In the genomic region with DNA sequence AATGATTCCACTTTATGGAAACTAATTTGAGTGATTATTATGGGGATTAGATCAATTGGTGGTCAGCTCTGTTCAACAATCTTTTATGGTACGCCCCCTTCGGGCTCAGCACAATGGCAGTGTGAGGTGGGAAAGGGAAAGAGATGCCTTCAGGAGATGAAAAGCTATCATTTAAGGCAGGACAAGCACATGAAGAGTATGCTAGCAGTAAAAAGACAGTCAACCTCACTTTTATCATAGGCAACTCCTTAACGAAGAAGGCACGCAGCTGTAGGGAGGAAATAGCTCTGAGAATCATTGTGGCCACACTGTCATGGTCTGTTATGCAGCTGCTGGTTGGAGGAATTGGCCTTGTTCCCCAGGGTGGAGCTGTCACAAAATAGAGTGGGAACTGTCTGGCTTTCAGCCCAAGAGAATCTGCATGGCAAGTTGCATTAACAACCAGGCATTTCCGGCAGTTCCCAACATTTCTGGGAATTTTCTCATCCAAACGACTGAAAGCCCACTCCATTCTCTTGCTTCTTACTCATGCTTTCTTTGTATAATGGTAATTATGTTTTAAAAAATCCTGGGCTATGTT, we compare ENCODE assay signal across 8 cellular contexts. TPM values are rescaled to one million over a fixed set of nuclear protein-coding genes. Genes with fewer than 3 reads are reported as not detected.
DNase-seq lines count a peak whose midpoint lies in the region; ATAC-seq and TF ChIP-seq lines count a peak whose summit lies in the region.

No MANE protein-coding gene starts in this region.

- H3K4me3 ChIP-seq in AG10803 (ENCODE audit: low read length): peak overlapping the region; percentile 10
- no peak overlapping the region for H3K4me3 ChIP-seq in mesendoderm (ENCODE audit: low read length)
- no peak overlapping the region for H3K4me3 ChIP-seq in naive thymus-derived CD4-positive, alpha-beta T cell (ENCODE audit: low read length)

- no peaks in the 10 kb centered on the region for H3K79me1 ChIP-seq in mesendoderm (ENCODE audit: low read length)

- H3K27me3 Mint-ChIP-seq in activated naive CD8-positive, alpha-beta T cell treated with anti-CD3 and anti-CD28 coated beads, Interleukin-2, amount 50 U/mL, for 24 hours: peaks cover 23% of the 10 kb centered on the region
- peaks cover 0 to 50% (median 6%) of the 10 kb centered on the region in 5 donors for H3K27me3 Mint-ChIP-seq in naive thymus-derived CD4-positive, alpha-beta T cell
- H3K27me3 Mint-ChIP-seq in activated T-helper 1 cell treated with anti-CD3 and anti-CD28 coated beads, Interleukin-12 subunit alpha, Interleukin-12 subunit beta, Interleukin-2, Interleukin-4 antibody, amounts not matched to agents 30 ng/mL and 10 ng/mL and 1 ng/mL, durations not matched to agents 14 hours and 24 hours and 36 hours (ENCODE audit: insufficient read depth): peaks cover 21% of the 10 kb centered on the region

- H3K56ac ChIP-seq in mesendoderm (ENCODE audit: low read length): peak overlapping the region; percentile 30

- peak overlapping the region; percentile 10 for H2BK5ac ChIP-seq in mesendoderm (ENCODE audit: low read length)

- peaks cover 9% of the 10 kb centered on the region for H3K4me1 Mint-ChIP-seq in activated naive CD8-positive, alpha-beta T cell treated with anti-CD3 and anti-CD28 coated beads, Interleukin-2, amount 50 U/mL, for 24 hours
- peaks cover 8 to 22% (median 15%) of the 10 kb centered on the region in 7 donors for H3K4me1 Mint-ChIP-seq in naive thymus-derived CD4-positive, alpha-beta T cell
- peaks cover 11% of the 10 kb centered on the region for H3K4me1 Mint-ChIP-seq in activated T-helper 1 cell treated with anti-CD3 and anti-CD28 coated beads, Interleukin-12 subunit alpha, Interleukin-12 subunit beta, Interleukin-2, Interleukin-4 antibody, amounts not matched to agents 30 ng/mL and 10 ng/mL and 1 ng/mL, durations not matched to agents 14 hours and 24 hours and 36 hours (ENCODE audit: low read depth)

- no peak overlapping the region for H4K8ac ChIP-seq in mesendoderm (ENCODE audit: low read depth, low read length)

- H3K36me3 ChIP-seq in mesendoderm (ENCODE audit: control insufficient read depth, insufficient read depth, low read length): no peaks in the 10 kb centered on the region
- no peaks in the 10 kb centered on the region for H3K36me3 ChIP-seq in naive thymus-derived CD4-positive, alpha-beta T cell (ENCODE audit: control insufficient read depth in 2 of 3, insufficient read depth in 3 of 3, low read length in 3 of 3)

- peaks cover 9% of the 10 kb centered on the region for H3K4me1 ChIP-seq in mesendoderm (ENCODE audit: control insufficient read depth, low read depth, low read length)
- no peaks in the 10 kb centered on the region for H3K4me1 ChIP-seq in naive thymus-derived CD4-positive, alpha-beta T cell (ENCODE audit: control insufficient read depth in 2 of 2, insufficient read depth in 2 of 2, low read length in 2 of 2)

- POLR2A ChIA-PET in naive thymus-derived CD4-positive, alpha-beta T cell (lab: Charles Lee): no interaction called here

- no peak overlapping the region for H3K9ac ChIP-seq in mesendoderm (ENCODE audit: low read length)

- H3K27ac ChIP-seq in mesendoderm (ENCODE audit: low read depth, low read length): peak overlapping the region; percentile 72
- H3K27ac ChIP-seq in naive thymus-derived CD4-positive, alpha-beta T cell (ENCODE audit: low read depth, low read length): no peak overlapping the region

- no peak for TF ChIP-seq CTCF in AG10803 (conservative IDR thresholded peaks at IDR 0.05; ENCODE audit: low read length)

- WGBS in mesendoderm (ENCODE audit: extremely low coverage, insufficient coverage, low lambda C conversion rate): no CpG with 5 or more reads among the region's 6 CpGs

- peak; percentile 100 for DNase-seq in AG10803 (ENCODE audit: low read depth)
- DNase-seq in astrocyte of the hippocampus (ENCODE audit: low read depth, low spot score): peak; percentile 93
- DNase-seq in mesendoderm: peak; percentile 52
- no peak for DNase-seq in activated naive CD8-positive, alpha-beta T cell treated with anti-CD3 and anti-CD28 coated beads, Interleukin-2, amount 50 U/mL, for 24 hours
- no peak for DNase-seq in naive thymus-derived CD4-positive, alpha-beta T cell
- no peak for DNase-seq in activated T-helper 1 cell treated with anti-CD3 and anti-CD28 coated beads, Interleukin-12 subunit alpha, Interleukin-12 subunit beta, Interleukin-2, Interleukin-4 antibody, amounts not matched to agents 30 ng/mL and 10 ng/mL and 1 ng/mL, durations not matched to agents 14 hours and 24 hours and 36 hours (ENCODE audit: low spot score)

- no peak overlapping the region for H2BK120ac ChIP-seq in mesendoderm (ENCODE audit: low read depth, low read length)

- peaks cover 3% of the 10 kb centered on the region for H3K36me3 Mint-ChIP-seq in activated naive CD8-positive, alpha-beta T cell treated with anti-CD3 and anti-CD28 coated beads, Interleukin-2, amount 50 U/mL, for 24 hours (ENCODE audit: low read depth)
- peaks cover 3 to 19% (median 9%) of the 10 kb centered on the region in 5 donors for H3K36me3 Mint-ChIP-seq in naive thymus-derived CD4-positive, alpha-beta T cell
- H3K36me3 Mint-ChIP-seq in activated T-helper 1 cell treated with anti-CD3 and anti-CD28 coated beads, Interleukin-12 subunit alpha, Interleukin-12 subunit beta, Interleukin-2, Interleukin-4 antibody, amounts not matched to agents 30 ng/mL and 10 ng/mL and 1 ng/mL, durations not matched to agents 14 hours and 24 hours and 36 hours (ENCODE audit: low read depth): no peaks in the 10 kb centered on the region

- intact Hi-C loops in naive thymus-derived CD4-positive, alpha-beta T cell (cut with micrococcal nuclease): no loop called here
- intact Hi-C loops in activated T-helper 1 cell treated with anti-CD3 and anti-CD28 coated beads, Interleukin-12 subunit alpha, Interleukin-12 subunit beta, Interleukin-2, Interleukin-4 antibody, amounts not matched to agents 30 ng/mL and 10 ng/mL and 1 ng/mL, durations not matched to agents 14 hours and 24 hours and 36 hours (cut with micrococcal nuclease): no loop called here

- CTCF ChIA-PET in naive thymus-derived CD4-positive, alpha-beta T cell (lab: Charles Lee): no interaction called here

- no peak overlapping the region for H2BK15ac ChIP-seq in mesendoderm (replicated peaks; ENCODE audit: low read depth)

- H2AK5ac ChIP-seq in mesendoderm (ENCODE audit: low read length): no peak overlapping the region

- peak overlapping the region; percentile 18 for H3K4ac ChIP-seq in mesendoderm (ENCODE audit: low read depth, low read length)

- no peaks in the 10 kb centered on the region for H3K27me3 ChIP-seq in mesendoderm (ENCODE audit: insufficient read depth, low read length, poor library complexity)
- H3K27me3 ChIP-seq in naive thymus-derived CD4-positive, alpha-beta T cell (ENCODE audit: control insufficient read depth in 2 of 2, insufficient read depth in 2 of 2, low read length in 2 of 2): no peaks in the 10 kb centered on the region

- H3K9me3 ChIP-seq in naive thymus-derived CD4-positive, alpha-beta T cell (ENCODE audit: control insufficient read depth in 2 of 3, low read length in 3 of 3): peaks cover 0 to 8% (median 0%) of the 10 kb centered on the region in 3 experiments

- peak overlapping the region; percentile 75 for H3K18ac ChIP-seq in mesendoderm (ENCODE audit: low read length)

- H3K9me3 Mint-ChIP-seq in activated naive CD8-positive, alpha-beta T cell treated with anti-CD3 and anti-CD28 coated beads, Interleukin-2, amount 50 U/mL, for 24 hours: peaks cover 18% of the 10 kb centered on the region
- peaks cover 0 to 26% (median 15%) of the 10 kb centered on the region in 11 donors for H3K9me3 Mint-ChIP-seq in naive thymus-derived CD4-positive, alpha-beta T cell
- H3K9me3 Mint-ChIP-seq in activated T-helper 1 cell treated with anti-CD3 and anti-CD28 coated beads, Interleukin-12 subunit alpha, Interleukin-12 subunit beta, Interleukin-2, Interleukin-4 antibody, amounts not matched to agents 30 ng/mL and 10 ng/mL and 1 ng/mL, durations not matched to agents 14 hours and 24 hours and 36 hours: peaks cover 15% of the 10 kb centered on the region

- H3K27ac Mint-ChIP-seq in activated naive CD8-positive, alpha-beta T cell treated with anti-CD3 and anti-CD28 coated beads, Interleukin-2, amount 50 U/mL, for 24 hours: no peak overlapping the region
- H3K27ac Mint-ChIP-seq in naive thymus-derived CD4-positive, alpha-beta T cell: no peak overlapping the region
- H3K27ac Mint-ChIP-seq in activated T-helper 1 cell treated with anti-CD3 and anti-CD28 coated beads, Interleukin-12 subunit alpha, Interleukin-12 subunit beta, Interleukin-2, Interleukin-4 antibody, amounts not matched to agents 30 ng/mL and 10 ng/mL and 1 ng/mL, durations not matched to agents 14 hours and 24 hours and 36 hours: no peak overlapping the region

- no peaks in the 10 kb centered on the region for H3K79me2 ChIP-seq in mesendoderm (ENCODE audit: control insufficient read depth, insufficient read depth, low read length)

- no peak overlapping the region for H4K5ac ChIP-seq in mesendoderm (ENCODE audit: low read length)

- no peak overlapping the region for H3K23ac ChIP-seq in mesendoderm (ENCODE audit: low read length)

- H3K4me3 Mint-ChIP-seq in activated naive CD8-positive, alpha-beta T cell treated with anti-CD3 and anti-CD28 coated beads, Interleukin-2, amount 50 U/mL, for 24 hours: no peak overlapping the region
- no peak overlapping the region for H3K4me3 Mint-ChIP-seq in naive thymus-derived CD4-positive, alpha-beta T cell
- H3K4me3 Mint-ChIP-seq in activated T-helper 1 cell treated with anti-CD3 and anti-CD28 coated beads, Interleukin-12 subunit alpha, Interleukin-12 subunit beta, Interleukin-2, Interleukin-4 antibody, amounts not matched to agents 30 ng/mL and 10 ng/mL and 1 ng/mL, durations not matched to agents 14 hours and 24 hours and 36 hours: no peak overlapping the region

- ATAC-seq in HG02870 (IDR thresholded peaks at IDR 0.05; ENCODE audit: unreplicated experiment) (peak; percentile 73), HG03457 (IDR thresholded peaks at IDR 0.05; ENCODE audit: unreplicated experiment) (no peak)
- ATAC-seq in activated naive CD8-positive, alpha-beta T cell treated with anti-CD3 and anti-CD28 coated beads, Interleukin-2, amount 50 U/mL, for 24 hours: no peak
- no peak for ATAC-seq in naive thymus-derived CD4-positive, alpha-beta T cell

- H3K4me2 ChIP-seq in mesendoderm (ENCODE audit: low read length): no peak overlapping the region

RNA-seq across cellular contexts. Expression of gene BCL10, which starts 54.4 kb away (rescaled TPM):
- 11.1 TPM for polyA plus RNA-seq in mesendoderm (2013, experiment 1 of 2)
- polyA plus RNA-seq in mesendoderm (2013, experiment 2 of 2): 12.0 TPM
- total RNA-seq in naive thymus-derived CD4-positive, alpha-beta T cell: 10 to 100 TPM; 30.4 to 53.0 (median 35.4) TPM
- polyA plus RNA-seq in naive thymus-derived CD4-positive, alpha-beta T cell: 10 to 100 TPM; 17.4 to 19.4 TPM
- total RNA-seq in activated T-helper 1 cell treated with anti-CD3 and anti-CD28 coated beads, Interleukin-12 subunit alpha, Interleukin-12 subunit beta, Interleukin-2, Interleukin-4 antibody, amounts not matched to agents 30 ng/mL and 10 ng/mL and 1 ng/mL, durations not matched to agents 14 hours and 24 hours and 36 hours: 25.1 and 28.8 TPM in 2 replicates

Comparison
In these comparisons a context has a peak if more than half of its experiments do, and no peak if none do; other contexts are left out.
1. DNase-seq: peak in AG10803 (single experiment), astrocyte of the hippocampus (single experiment) and mesendoderm (single experiment); none in activated naive CD8-positive, alpha-beta T cell treated with anti-CD3 and anti-CD28 coated beads, Interleukin-2, amount 50 U/mL, for 24 hours (single experiment), naive thymus-derived CD4-positive, alpha-beta T cell (0 of 9) and activated T-helper 1 cell treated with anti-CD3 and anti-CD28 coated beads, Interleukin-12 subunit alpha, Interleukin-12 subunit beta, Interleukin-2, Interleukin-4 antibody, amounts not matched to agents 30 ng/mL and 10 ng/mL and 1 ng/mL, durations not matched to agents 14 hours and 24 hours and 36 hours (single experiment).